In genomic region chr3:45191924-45192417, GRCh38 we compare ENCODE assay signal across 7 cellular contexts. TPM values are rescaled to one million over a fixed set of nuclear protein-coding genes. Genes with fewer than 3 reads are reported as not detected.
"Had no signal": no experiment of that assay in that cellular context is flagged by ENCODE, and none has a peak within 500 bp of the region (broad histone marks: within the 10 kb centered on the region; RNA-seq: fewer than 3 reads in every experiment).

No MANE protein-coding gene starts in this region.

- H3K9me3 ChIP-seq: tibial artery had no signal

- DNase-seq: activated CD4-positive, alpha-beta memory T cell treated with anti-CD3 and anti-CD28 coated beads for 36 hours; activated naive CD4-positive, alpha-beta T cell treated with Interleukin-2 at 50 U/mL for 16 hours; activated T-cell treated with anti-CD3 and anti-CD28 coated beads, Interleukin-2, amount 50 U/mL, for 72 hours; dorsolateral prefrontal cortex; hippocampal formation; tibial artery had no signal

- H3K27me3 ChIP-seq: tibial artery had no signal

- ATAC-seq: activated T-cell treated with anti-CD3 and anti-CD28 coated beads, Interleukin-2, amount 50 U/mL, for 72 hours had no signal

- H3K4me3 ChIP-seq: dorsolateral prefrontal cortex, skin epidermis, tibial artery had no signal

- H3K4me1 ChIP-seq: tibial artery had no signal

- H3K36me3 ChIP-seq: tibial artery had no signal

- H3K27ac ChIP-seq: dorsolateral prefrontal cortex, skin epidermis, tibial artery had no signal

RNA-seq across cellular contexts. Expression of gene TMEM158, which starts 34.1 kb away (rescaled TPM):
- total RNA-seq: activated CD4-positive, alpha-beta memory T cell treated with anti-CD3 and anti-CD28 coated beads for 36 hours; activated T-cell treated with anti-CD3 and anti-CD28 coated beads, Interleukin-2, amount 50 U/mL, for 72 hours had no signal
